Comparison of ENCODE assay signal across 29 cellular contexts in genomic region chr6:106462923-106463557, GRCh38.
A peak's percentile ranks its signal among the peaks of the same experiment; 100 is the strongest.
DNase-seq lines count a peak whose midpoint lies in the region; ATAC-seq, FAIRE-seq and TF ChIP-seq lines count a peak whose summit lies in the region.
"Had no signal": no experiment of that assay in that cellular context is flagged by ENCODE, and none has a peak within 500 bp of the region (broad histone marks: within the 10 kb centered on the region; RNA-seq: fewer than 3 reads in every experiment).

No MANE protein-coding gene starts in this region.

- H3K4me1 ChIP-seq in HepG2 (ENCODE audit: insufficient read depth, low read length) (peaks cover 62% of the 10 kb centered on the region), right lobe of liver (no peaks in the 10 kb centered on the region)
- H3K4me1 ChIP-seq: A549, BE2C, BLaER1 had no signal

- no peaks in the 10 kb centered on the region for H3K27me3 ChIP-seq in HepG2 (ENCODE audit: control insufficient read depth in 1 of 2, insufficient read depth in 2 of 2, low read length in 2 of 2)
- H3K27me3 ChIP-seq in right lobe of liver, result no peaks in the 10 kb centered on the region
- H3K27me3 ChIP-seq: BLaER1; BLaER1 treated with 17β-estradiol and CSF1 and Interleukin-3, amounts not matched to agents 10 nM and 100 nM had no signal

- CTCF ChIA-PET in HepG2 (lab: Yijun Ruan, JAX; ENCODE audit: low intra/inter-chr PET ratio, low total read pairs), result no interaction called here

- FAIRE-seq in HepG2 (lab: Jason Lieb, UNC), result peak; percentile 21
- FAIRE-seq: A204.1, A549, D721Med had no signal

- TF ChIP-seq EP300 in HepG2 (IDR thresholded peaks at IDR 0.05; ENCODE audit: low read depth in 2 of 2, low read length in 2 of 2) (peak in 1 of 2 experiments; percentile 65; a peak in 2 of 4 replicates), HepG2 (CRISPR knock-in tag; IDR thresholded peaks at IDR 0.05; ENCODE audit: borderline replicate concordance) (no peak)

- DNase-seq in HepG2 (ENCODE audit: low spot score) (peak; percentile 81), right lobe of liver (no peak)
- DNase-seq: 8988T; ACHN; AML-193; BE2C; C1 segment of cervical spinal cord; Caco-2; Calu3; CD4-positive, alpha-beta memory T cell; CD4-positive, alpha-beta T cell; CD4-positive, CD25-positive, alpha-beta regulatory T cell; CD8-positive, alpha-beta memory T cell; CD8-positive, alpha-beta T cell; COR-L47; DMS 273 treated with DMSO at 0.1 percent for 48 hours; DMS153; DMS53; DMS79; DMS79 treated with DMSO at 0.1 percent for 48 hours; DND-41; EL had no signal

- WGBS in HepG2 (ENCODE audit: low lambda C conversion rate), result 55% methylated on average over 2 of the region's 2 CpGs
- WGBS in right lobe of liver (ENCODE audit: insufficient coverage, low coverage, low lambda C conversion rate, missing lambda C conversion rate), result 71% methylated on average over 2 of the region's 2 CpGs

- TF ChIP-seq RAD21 in HepG2 (CRISPR knock-in tag; IDR thresholded peaks at IDR 0.05), result no peak

- no TSS peak for BruUV-seq in HepG2 (replicated peaks; lab: Mats Ljungman, UMichigan)

- H3K9ac ChIP-seq in HepG2 (ENCODE audit: insufficient read depth, low read depth, low read length), result peak overlapping the region; percentile 37; the same call in 1 of the 2 replicates
- H3K9ac ChIP-seq: BLaER1; BLaER1 treated with 17β-estradiol and CSF1 and Interleukin-3, amounts not matched to agents 10 nM and 100 nM had no signal

- H3K4me3 ChIP-seq in HepG2 (replicated peaks in 1 of 3; ENCODE audit: insufficient read depth in 1 of 3, low read depth in 2 of 3, low read length in 3 of 3) (no peak overlapping the region), right lobe of liver (no peak overlapping the region)
- H3K4me3 ChIP-seq: A549; BLaER1; BLaER1 treated with 17β-estradiol and CSF1 and Interleukin-3, amounts not matched to agents 10 nM and 100 nM had no signal

- no peak overlapping the region for H2AFZ ChIP-seq in HepG2 (ENCODE audit: low read length)

- H3K9me3 ChIP-seq in HepG2 (ENCODE audit: low read length) (no peaks in the 10 kb centered on the region), right lobe of liver (no peaks in the 10 kb centered on the region)
- H3K9me3 ChIP-seq: A549; BE2C; BLaER1; BLaER1 treated with 17β-estradiol and CSF1 and Interleukin-3, amounts not matched to agents 10 nM and 100 nM; Caco-2 had no signal

- H3K36me3 ChIP-seq in HepG2 (replicated peaks in 1 of 2; ENCODE audit: control insufficient read depth in 1 of 2, insufficient read depth in 2 of 2, low read length in 2 of 2) (no peaks in the 10 kb centered on the region), right lobe of liver (no peaks in the 10 kb centered on the region)
- H3K36me3 ChIP-seq: BE2C; BLaER1; BLaER1 treated with 17β-estradiol and CSF1 and Interleukin-3, amounts not matched to agents 10 nM and 100 nM had no signal

- TF ChIP-seq POLR2A in HepG2 (IDR thresholded peaks at IDR 0.05; ENCODE audit: insufficient read depth in 1 of 2, low read depth in 2 of 2, low read length in 2 of 2) (no peak), right lobe of liver (IDR thresholded peaks at IDR 0.05) (no peak)

- no peaks in the 10 kb centered on the region for H3K79me2 ChIP-seq in HepG2 (ENCODE audit: insufficient read depth, low read length)

- ATAC-seq in HepG2 (peak; percentile 96), right lobe of liver (no peak)
- ATAC-seq: A549; CD8-positive, alpha-beta T cell had no signal

- in situ Hi-C loops in HepG2 (cut with HindIII; ENCODE audit: extremely low pct_ligation_motif_present, low pct_unique_long_range_greater_than_20kb), result no loop called here

- POLR2A ChIA-PET in HepG2 (lab: Yijun Ruan, JAX), result no interaction called here

- TF ChIP-seq CTCF in HepG2 (CRISPR knock-in tag; IDR thresholded peaks at IDR 0.05) (no peak), right lobe of liver (IDR thresholded peaks at IDR 0.05) (no peak)

- intact Hi-C loops in HepG2 (cut with micrococcal nuclease; ENCODE audit: unreplicated experiment) (no loop called here), right lobe of liver (cut with DNase I) (no loop called here)

- peak overlapping the region; percentile 33; the same call in 1 of the 2 replicates for H3K4me2 ChIP-seq in HepG2 (ENCODE audit: low read depth, low read length)
- H3K4me2 ChIP-seq: A549; BLaER1; BLaER1 treated with 17β-estradiol and CSF1 and Interleukin-3, amounts not matched to agents 10 nM and 100 nM had no signal

- H4K20me1 ChIP-seq in HepG2 (ENCODE audit: insufficient read depth, low read length), result no peaks in the 10 kb centered on the region
- H4K20me1 ChIP-seq: BLaER1; BLaER1 treated with 17β-estradiol and CSF1 and Interleukin-3, amounts not matched to agents 10 nM and 100 nM had no signal

- H3K27ac ChIP-seq in HepG2 (ENCODE audit: extremely low read length, insufficient read depth, low read length), result peak overlapping the region; percentile 64
- no peak overlapping the region for H3K27ac ChIP-seq in right lobe of liver
- H3K27ac ChIP-seq: 22Rv1; A549; BLaER1; BLaER1 treated with 17β-estradiol and CSF1 and Interleukin-3, amounts not matched to agents 10 nM and 100 nM; C4-2B had no signal

TF ChIP-seq in HepG2, 621 proteins besides CTCF, POLR2A, EP300 and RAD21 (continues in another document):
- TF ChIP-seq ZNF549 (CRISPR knock-in tag; IDR thresholded peaks at IDR 0.05), result no peak
- peak; percentile 92 for TF ChIP-seq SOX5 (CRISPR knock-in tag; IDR thresholded peaks at IDR 0.05; ENCODE audit: borderline replicate concordance)
- TF ChIP-seq ZNF678 (CRISPR knock-in tag; IDR thresholded peaks at IDR 0.05), result no peak
- peak; percentile 56; the same call in 1 of the 2 replicates for TF ChIP-seq SP5 (CRISPR knock-in tag; IDR thresholded peaks at IDR 0.05; ENCODE audit: borderline replicate concordance, low read depth)
- no peak for TF ChIP-seq CHD2 (IDR thresholded peaks at IDR 0.05; ENCODE audit: low read depth, low read length)
- peak; percentile 84 for TF ChIP-seq TFE3 (CRISPR knock-in tag; IDR thresholded peaks at IDR 0.05)
- peak; percentile 79 for TF ChIP-seq ZNF770 (CRISPR knock-in tag; IDR thresholded peaks at IDR 0.05)
- TF ChIP-seq ATF4 (CRISPR knock-in tag; IDR thresholded peaks at IDR 0.05), result 0 out of 4 replicates have a peak, but pooled peaks of 1 of the 2 experiments have one; percentile 11
